In the genomic region with DNA sequence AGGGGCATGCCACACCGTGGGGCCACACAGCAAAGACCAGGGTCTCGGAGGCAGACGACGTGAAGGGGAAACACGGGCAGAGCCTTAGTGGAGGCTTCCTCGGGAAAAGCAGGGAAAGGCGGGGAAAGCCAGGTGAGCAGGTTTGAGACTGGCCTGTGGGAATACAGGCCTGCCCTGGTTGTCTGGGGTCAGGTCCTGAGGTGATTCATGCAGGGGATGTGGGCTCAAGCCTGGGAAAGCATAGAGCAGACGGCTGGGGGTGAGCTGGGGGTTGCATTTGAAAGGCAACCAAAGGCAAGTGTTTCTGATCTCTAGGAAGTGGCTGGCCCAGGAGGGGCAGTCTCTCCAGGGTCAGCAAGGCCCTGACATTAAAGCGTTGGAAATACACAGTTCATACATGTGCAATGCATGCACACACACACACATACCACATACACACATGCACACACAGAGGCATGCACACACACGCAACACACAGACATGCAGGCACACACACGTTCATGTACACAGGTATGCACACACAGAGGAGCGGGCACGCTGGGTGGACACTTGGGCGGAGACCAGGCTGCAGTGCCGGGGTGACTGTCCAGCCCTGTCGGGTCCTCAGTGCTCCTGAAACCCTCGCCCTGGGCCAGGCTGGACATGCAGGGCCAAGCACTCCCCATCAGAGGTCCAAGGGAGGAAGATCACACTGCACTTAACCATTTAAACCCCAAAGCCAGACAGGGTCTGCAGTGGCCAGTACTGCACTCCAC, we compare ENCODE assay signal across 20 cellular contexts.
"Had no signal": no experiment of that assay in that cellular context is flagged by ENCODE, and none has a peak within 500 bp of the region (broad histone marks: within the 10 kb centered on the region; RNA-seq: fewer than 3 reads in every experiment).

No MANE protein-coding gene starts in this region.

- DNase-seq: activated CD4-positive, alpha-beta memory T cell treated with anti-CD3 and anti-CD28 coated beads, Interleukin-2, amount 10 ng/mL, durations not matched to agents 7 days and 5 days; activated CD4-positive, alpha-beta T cell treated with anti-CD3 and anti-CD28 coated beads for 48 hours; activated effector memory CD4-positive, alpha-beta T cell treated with anti-CD3 and anti-CD28 coated beads, Interleukin-2, amount 50 U/mL, for 16 hours; activated naive CD4-positive, alpha-beta T cell treated with anti-CD3 and anti-CD28 coated beads, Interleukin-2, amount 10 ng/mL, durations not matched to agents 7 days and 5 days; activated naive CD8-positive, alpha-beta T cell treated with anti-CD3 and anti-CD28 coated beads, Interleukin-2, amount 50 U/mL, for 24 hours; activated T-cell treated with anti-CD3 and anti-CD28 coated beads for 4 hours; body of pancreas; erythroblast; foreskin keratinocyte; kidney glomerular epithelial cell; natural killer cell; occipital lobe; stimulated activated CD4-positive, alpha-beta T cell treated with anti-CD3 and anti-CD28 coated beads, Interleukin-12 subunit alpha, Interleukin-12 subunit beta, amount 100 ng/mL, for 4 hours; stimulated activated CD4-positive, alpha-beta T cell treated with anti-CD3 and anti-CD28 coated beads, Interleukin-4, amount 100 ng/mL, for 4 hours; stomach; SW 1271; T-helper 17 cell had no signal

- H3K36me3 Mint-ChIP-seq: activated naive CD4-positive, alpha-beta T cell treated with anti-CD3 and anti-CD28 coated beads, Interleukin-2, amount 10 ng/mL, durations not matched to agents 7 days and 5 days; natural killer cell had no signal

- H3K27ac ChIP-seq: body of pancreas, foreskin keratinocyte, suprapubic skin, tibial nerve had no signal

- H3K4me3 ChIP-seq: body of pancreas, stomach, suprapubic skin, tibial nerve had no signal

- H3K9me3 Mint-ChIP-seq: activated CD4-positive, alpha-beta memory T cell treated with anti-CD3 and anti-CD28 coated beads, Interleukin-2, amount 10 ng/mL, durations not matched to agents 7 days and 5 days; activated naive CD4-positive, alpha-beta T cell treated with anti-CD3 and anti-CD28 coated beads, Interleukin-2, amount 10 ng/mL, durations not matched to agents 7 days and 5 days; activated naive CD8-positive, alpha-beta T cell treated with anti-CD3 and anti-CD28 coated beads, Interleukin-2, amount 50 U/mL, for 24 hours; natural killer cell had no signal

- H3K9me3 ChIP-seq: body of pancreas, stomach, suprapubic skin, tibial nerve had no signal

- H3K27me3 ChIP-seq: body of pancreas, foreskin keratinocyte, stomach, suprapubic skin, tibial nerve had no signal

- FAIRE-seq: urothelium cell line had no signal

- ATAC-seq: activated naive CD8-positive, alpha-beta T cell treated with anti-CD3 and anti-CD28 coated beads, Interleukin-2, amount 50 U/mL, for 24 hours; foreskin keratinocyte; natural killer cell; T-helper 17 cell had no signal

- H3K36me3 ChIP-seq: stomach, suprapubic skin had no signal

- H3K27me3 Mint-ChIP-seq: activated CD4-positive, alpha-beta memory T cell treated with anti-CD3 and anti-CD28 coated beads, Interleukin-2, amount 10 ng/mL, durations not matched to agents 7 days and 5 days; activated naive CD4-positive, alpha-beta T cell treated with anti-CD3 and anti-CD28 coated beads, Interleukin-2, amount 10 ng/mL, durations not matched to agents 7 days and 5 days; activated naive CD8-positive, alpha-beta T cell treated with anti-CD3 and anti-CD28 coated beads, Interleukin-2, amount 50 U/mL, for 24 hours; T-helper 17 cell had no signal

- H3K4me1 Mint-ChIP-seq: activated CD4-positive, alpha-beta memory T cell treated with anti-CD3 and anti-CD28 coated beads, Interleukin-2, amount 10 ng/mL, durations not matched to agents 7 days and 5 days; activated naive CD4-positive, alpha-beta T cell treated with anti-CD3 and anti-CD28 coated beads, Interleukin-2, amount 10 ng/mL, durations not matched to agents 7 days and 5 days; activated naive CD8-positive, alpha-beta T cell treated with anti-CD3 and anti-CD28 coated beads, Interleukin-2, amount 50 U/mL, for 24 hours; T-helper 17 cell had no signal

- H3K4me1 ChIP-seq: body of pancreas, foreskin keratinocyte, stomach, suprapubic skin, tibial nerve had no signal

- H3K27ac Mint-ChIP-seq: activated CD4-positive, alpha-beta memory T cell treated with anti-CD3 and anti-CD28 coated beads, Interleukin-2, amount 10 ng/mL, durations not matched to agents 7 days and 5 days; activated naive CD4-positive, alpha-beta T cell treated with anti-CD3 and anti-CD28 coated beads, Interleukin-2, amount 10 ng/mL, durations not matched to agents 7 days and 5 days; activated naive CD8-positive, alpha-beta T cell treated with anti-CD3 and anti-CD28 coated beads, Interleukin-2, amount 50 U/mL, for 24 hours; T-helper 17 cell had no signal

- H3K4me3 Mint-ChIP-seq: activated CD4-positive, alpha-beta memory T cell treated with anti-CD3 and anti-CD28 coated beads, Interleukin-2, amount 10 ng/mL, durations not matched to agents 7 days and 5 days; activated naive CD4-positive, alpha-beta T cell treated with anti-CD3 and anti-CD28 coated beads, Interleukin-2, amount 10 ng/mL, durations not matched to agents 7 days and 5 days; activated naive CD8-positive, alpha-beta T cell treated with anti-CD3 and anti-CD28 coated beads, Interleukin-2, amount 50 U/mL, for 24 hours; T-helper 17 cell had no signal
